Comparison of ENCODE assay signal across 8 cellular contexts in the genomic region with DNA sequence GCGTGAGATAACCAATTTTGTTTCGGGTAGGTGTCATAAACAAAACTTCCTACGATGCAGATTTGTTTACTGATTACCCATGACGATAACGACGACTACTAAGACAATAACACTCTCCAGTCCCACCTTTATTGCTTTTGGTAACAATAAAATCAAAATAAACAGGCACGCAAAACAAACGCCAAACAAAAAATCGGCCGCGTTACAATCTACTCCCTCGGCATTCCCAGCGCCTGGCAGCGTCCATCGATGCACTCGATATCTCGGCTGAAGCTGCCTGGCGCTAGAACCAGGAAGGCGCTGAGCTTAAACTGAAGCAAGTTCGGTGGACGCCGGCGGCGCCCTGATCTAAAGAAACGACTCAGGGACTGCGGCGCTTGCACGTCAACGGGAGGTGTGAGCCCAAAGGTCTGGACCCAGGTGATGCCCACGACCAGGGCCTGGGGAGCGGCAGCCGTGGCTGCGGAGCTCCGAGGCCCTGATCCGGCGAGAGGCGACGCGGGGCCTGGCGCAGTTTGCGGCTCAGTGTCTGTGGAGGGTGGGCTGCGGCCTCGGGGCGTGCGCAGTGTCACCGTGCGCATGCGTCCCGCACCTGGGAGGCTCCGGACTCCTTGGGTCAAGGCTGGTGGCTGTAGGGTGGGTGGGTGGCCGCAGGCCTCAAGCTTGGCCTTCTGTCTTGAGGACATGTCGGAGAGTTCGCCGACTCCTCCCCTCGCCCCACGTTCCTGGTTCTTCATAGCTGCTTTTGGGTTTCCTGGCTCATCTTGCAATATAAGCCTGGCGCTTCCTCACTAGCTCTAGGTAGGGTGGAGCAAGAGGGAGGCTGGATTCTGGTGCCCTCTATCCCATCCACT. TPM values are rescaled to one million over a fixed set of nuclear protein-coding genes. Genes with fewer than 3 reads are reported as not detected.
DNase-seq lines count a peak whose midpoint lies in the region; ATAC-seq, FAIRE-seq and TF ChIP-seq lines count a peak whose summit lies in the region.

A gene with protein sequence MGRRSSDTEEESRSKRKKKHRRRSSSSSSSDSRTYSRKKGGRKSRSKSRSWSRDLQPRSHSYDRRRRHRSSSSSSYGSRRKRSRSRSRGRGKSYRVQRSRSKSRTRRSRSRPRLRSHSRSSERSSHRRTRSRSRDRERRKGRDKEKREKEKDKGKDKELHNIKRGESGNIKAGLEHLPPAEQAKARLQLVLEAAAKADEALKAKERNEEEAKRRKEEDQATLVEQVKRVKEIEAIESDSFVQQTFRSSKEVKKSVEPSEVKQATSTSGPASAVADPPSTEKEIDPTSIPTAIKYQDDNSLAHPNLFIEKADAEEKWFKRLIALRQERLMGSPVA (plus strand): TSS at position 286 of the 854 bp plus-strand sequence. CDS start 12,016 bp downstream, outside the sequence.

- peak within 1 kb of the TSS; percentile 67 to 86 (median 78) for H3K27ac Mint-ChIP-seq in immature natural killer cell

- H3K9ac ChIP-seq in mammary epithelial cell (ENCODE audit: insufficient read depth, low read length), result peak within 1 kb of the TSS; percentile 78

- peaks cover 47% of the 10 kb centered on the region for H3K79me2 ChIP-seq in mammary epithelial cell (ENCODE audit: insufficient read depth, low read length)

- FAIRE-seq in A549 (lab: Jason Lieb, UNC), result no peak

- intact Hi-C loops in mammary epithelial cell (cut with micrococcal nuclease), result loop anchor here (1.0 to 5.0 kb wide), 3 partner anchors 50 to 322 kb away; no protein-coding TSS in a partner anchor

- no peak; a peak in 1 of 5 replicates for TF ChIP-seq RAD21 in A549 (conservative IDR thresholded peaks at IDR 0.05 in 1 of 2, IDR thresholded peaks at IDR 0.05 in 1 of 2)

- H2AFZ ChIP-seq in mammary epithelial cell (ENCODE audit: low read depth, low read length), result peak within 1 kb of the TSS; percentile 98

- TF ChIP-seq POLR2A in A549 (IDR thresholded peaks at IDR 0.05; ENCODE audit: low read length), result peak; percentile 81

- H3K4me3 ChIP-seq in A549 (peak within 1 kb of the TSS; percentile 66), WERI-Rb-1 (ENCODE audit: low read depth, low read length) (peak within 1 kb of the TSS; percentile 96), mammary epithelial cell (replicated peaks in 1 of 3; ENCODE audit: insufficient read depth in 1 of 3, low read depth in 2 of 3, low read length in 3 of 3) (peak within 1 kb of the TSS; percentile 65 to 87 (median 86))

- in situ Hi-C loops in mammary epithelial cell (cut with MboI; ENCODE audit: low sequenced_read_pairs in 2 of 2), result loop anchor here in 1 of 2 donors (25.0 kb wide), 1 partner anchor 302 kb away; no protein-coding TSS in a partner anchor

- no peaks in the 10 kb centered on the region for H4K20me1 ChIP-seq in mammary epithelial cell (ENCODE audit: insufficient read depth, low read length)

- H3K27me3 ChIP-seq in WERI-Rb-1 (ENCODE audit: insufficient read depth, low read depth, severe bottlenecking) (no peaks in the 10 kb centered on the region), mammary epithelial cell (ENCODE audit: insufficient read depth, low read length) (peaks cover 11% of the 10 kb centered on the region)

- peaks cover 0 to 10% (median 6%) of the 10 kb centered on the region in 6 donors for H3K9me3 Mint-ChIP-seq in immature natural killer cell

- POLR2A ChIA-PET in A549 (lab: Yijun Ruan, JAX), result interaction anchor here (0.5 to 1.6 kb wide), 10 partner anchors 9 to 534 kb away, joined by 3 to 15 read pairs (median 4); partner anchors contain the start of gene GFM1

- peaks cover 13% of the 10 kb centered on the region for H3K9me3 ChIP-seq in A549
- no peaks in the 10 kb centered on the region for H3K9me3 ChIP-seq in WERI-Rb-1 (ENCODE audit: severe bottlenecking)
- no peaks in the 10 kb centered on the region for H3K9me3 ChIP-seq in mammary epithelial cell (replicated peaks; ENCODE audit: insufficient read depth, low read length)

- TF ChIP-seq EP300 in A549 (IDR thresholded peaks at IDR 0.05), result no peak

- whole genome bisulfite sequencing in A549 (ENCODE audit: missing lambda C conversion rate), result under 1% methylated on average over 28 of the region's 57 CpGs
- 2% methylated on average over 27 of the region's 57 CpGs for WGBS in mammary epithelial cell (ENCODE audit: low coverage, missing lambda C conversion rate)

- no TSS peak for BruUV-seq in mammary epithelial cell (replicated peaks; lab: Mats Ljungman, UMichigan)

- H3K27me3 Mint-ChIP-seq in immature natural killer cell (ENCODE audit: low read depth in 3 of 3), result peaks cover 33 to 46% (median 42%) of the 10 kb centered on the region in 3 donors

- dilution Hi-C loops in mammary epithelial cell (cut with HindIII; ENCODE audit: low sequenced_read_pairs), result no loop called here

- H3K27ac ChIP-seq in A549 (peak within 1 kb of the TSS; percentile 87 to 98), WERI-Rb-1 (peak within 1 kb of the TSS; percentile 95), mammary epithelial cell (ENCODE audit: insufficient read depth, low read depth, low read length) (peak within 1 kb of the TSS; percentile 74)

- H3K4me1 ChIP-seq in A549 (peaks cover 17% of the 10 kb centered on the region), mammary epithelial cell (ENCODE audit: insufficient read depth, low read length) (peaks cover 17% of the 10 kb centered on the region)

- peaks cover 8 to 12% (median 8%) of the 10 kb centered on the region in 3 donors for H3K36me3 Mint-ChIP-seq in immature natural killer cell

- H3K4me2 ChIP-seq in A549 (peak within 1 kb of the TSS; percentile 83), mammary epithelial cell (ENCODE audit: insufficient read depth, low read depth, low read length) (peak within 1 kb of the TSS; percentile 90)

- DNase-seq in A549 (ENCODE audit: low read depth in 1 of 2, low spot score in 1 of 2) (peak; percentile 67 to 93), NCI-H2196 (lab: John Stamatoyannopoulos, UW; ENCODE audit: unreplicated experiment) (peak; percentile 99), WERI-Rb-1 (peak; percentile 89), mammary epithelial cell (peak; percentile 89), immature natural killer cell (peak; percentile 69 to 75 (median 73)), smooth muscle cell of the brain vasculature (ENCODE audit: low read depth, low spot score) (peak; percentile 74)

- H3K36me3 ChIP-seq in WERI-Rb-1, result no peaks in the 10 kb centered on the region; the same call in 1 of the 2 replicates
- no peaks in the 10 kb centered on the region for H3K36me3 ChIP-seq in mammary epithelial cell (ENCODE audit: insufficient read depth, low read length)

- H3K4me3 Mint-ChIP-seq in immature natural killer cell, result peak within 1 kb of the TSS; percentile 92 to 99 (median 98)

- peak; percentile 77 to 88 for ATAC-seq in A549
- ATAC-seq in GM18867 (IDR thresholded peaks at IDR 0.05; ENCODE audit: unreplicated experiment), result peak; percentile 82
- peak; percentile 85 for ATAC-seq in HG03108 (IDR thresholded peaks at IDR 0.05; ENCODE audit: unreplicated experiment)

- CTCF ChIA-PET in A549 (lab: Yijun Ruan, JAX) (interaction anchor here (0.7 to 2.2 kb wide), 8 partner anchors 11 to 503 kb away, joined by 3 to 9 read pairs (median 3); no protein-coding TSS in a partner anchor), mammary epithelial cell (lab: Charles Lee; ENCODE audit: low non-redundant PET) (interaction anchor here (0.6 kb wide), 2 partner anchors 54 to 343 kb away, joined by 8 to 11 read pairs; no protein-coding TSS in a partner anchor)

- TF ChIP-seq CTCF in A549 (IDR thresholded peaks at IDR 0.05) (no peak), WERI-Rb-1 (IDR thresholded peaks at IDR 0.05; ENCODE audit: low read depth, low read length) (0 out of 2 replicates have a peak, but pooled peaks have one; percentile 4), mammary epithelial cell (conservative IDR thresholded peaks at IDR 0.05 in 1 of 2, IDR thresholded peaks at IDR 0.05 in 1 of 2; ENCODE audit: extremely low read depth in 1 of 2, insufficient read depth in 1 of 2, low read depth in 1 of 2, low read length in 2 of 2) (no peak)

- H3K4me1 Mint-ChIP-seq in immature natural killer cell, result peaks cover 52 to 72% of the 10 kb centered on the region in 2 donors

TF ChIP-seq in A549, 52 proteins besides CTCF, POLR2A, EP300 and RAD21 (continues in another document):
- TF ChIP-seq SREBF2 (IDR thresholded peaks at IDR 0.05) (no peak), KDM5A (IDR thresholded peaks at IDR 0.05) (peak; percentile 82), FOSL2 (IDR thresholded peaks at IDR 0.05) (no peak), FOSL2 (CRISPR knock-in tag; IDR thresholded peaks at IDR 0.05) (peak; percentile 3; the same call in 1 of the 2 replicates), NPAS2 (CRISPR knock-in tag; IDR thresholded peaks at IDR 0.05; ENCODE audit: borderline replicate concordance) (no peak), JUN (IDR thresholded peaks at IDR 0.05) (peak; percentile 37 to 87; a peak in 4 of 5 replicates), TP53 (CRISPR knock-in tag; IDR thresholded peaks at IDR 0.05) (no peak), MAX (IDR thresholded peaks at IDR 0.05) (peak; percentile 83), BCL3 (IDR thresholded peaks at IDR 0.05) (no peak; the same call in 2 of the 3 replicates)

RNA-seq across cellular contexts. Expression of the gene that starts here (rescaled TPM):
- polyA plus RNA-seq in A549 (2011; rRNA removed) (17.5 and 17.6 TPM in 2 replicates), A549 (2017; fragmentation: RNase III; extraction: RNeasy Plus Mini Kit Qiagen cat#74134 plus additional on column Dnase treatment) (47.3 to 53.9 TPM (median 52.2 TPM) in 3 replicates), mammary epithelial cell (8.4 TPM), immature natural killer cell (10 to 100 TPM; 15.4 to 37.9 (median 37.1) TPM)
- 3.1 and 3.7 TPM in 2 replicates for polyA plus RNA-seq in A549 (2012; cell fraction: cytosol; rRNA removed)
- polyA plus RNA-seq in A549 (2012; cell fraction: nucleus; rRNA removed), result 1.1 and 2.5 TPM in 2 replicates
- polyA minus RNA-seq in A549 (2011; rRNA and poly(A)+ RNA removed), result 20.9 and 21.9 TPM in 2 replicates
- 10 to 100 TPM; 30.0 to 35.6 TPM for total RNA-seq in mammary epithelial cell
- 7.6 TPM for polyA minus RNA-seq in mammary epithelial cell

Comparison
In these comparisons a context has a peak if more than half of its experiments do, and no peak if none do; other contexts are left out.
1. Peak in every context shown above with its lines: DNase-seq, ATAC-seq, H3K4me3 ChIP-seq and H3K27ac ChIP-seq.